Comparison of ENCODE assay signal across 14 cellular contexts in genomic region chr12:27618836-27619235, GRCh38.
A peak's percentile ranks its signal among the peaks of the same experiment; 100 is the strongest.
DNase-seq lines count a peak whose midpoint lies in the region; ATAC-seq and TF ChIP-seq lines count a peak whose summit lies in the region.
"Had no signal": no experiment of that assay in that cellular context is flagged by ENCODE, and none has a peak within 500 bp of the region (broad histone marks: within the 10 kb centered on the region; RNA-seq: fewer than 3 reads in every experiment).

No MANE protein-coding gene starts in this region.

- DNase-seq in A673 (ENCODE audit: low spot score) (peak; percentile 60), IMR-90 (peak; percentile 12), ascending aorta (ENCODE audit: low spot score in 2 of 2) (no peak), mesenchymal stem cell (peak; percentile 58), medulla oblongata (ENCODE audit: extremely low spot score) (no peak), dedifferentiated amniotic fluid mesenchymal stem cell (ENCODE audit: extremely low spot score) (no peak)
- no peak for DNase-seq in NK-92 treated with Interleukin-12 subunit alpha and Interleukin-12 subunit beta, amount 100 ng/mL, for 24 hours (lab: John Stamatoyannopoulos, UW)
- no peak for DNase-seq in CD4-positive, alpha-beta T cell
- DNase-seq: activated CD4-positive, alpha-beta T cell treated with anti-CD3 and anti-CD28 coated beads, Interleukin-2, amount 50 U/mL, for 1 hour; GF-D8; NCI-H187; NCI-H510A treated with DMSO at 0.1 percent for 48 hours; right cardiac atrium; stimulated activated CD4-positive, alpha-beta T cell treated with anti-CD3 and anti-CD28 coated beads, Interleukin-1b, Interleukin-23, amount 100 ng/mL, for 48 hours had no signal

- no peaks in the 10 kb centered on the region for H3K36me3 Mint-ChIP-seq in CD4-positive, alpha-beta T cell (ENCODE audit: low read depth)

- POLR2A ChIA-PET in A673 (lab: Charles Lee; ENCODE audit: low non-redundant PET), result no interaction called here
- POLR2A ChIA-PET in IMR-90 (lab: Charles Lee; ENCODE audit: unreplicated experiment), result no interaction called here
- POLR2A ChIA-PET in CD4-positive, alpha-beta T cell (lab: Charles Lee), result no interaction called here

- H3K27ac ChIP-seq in A673 (ENCODE audit: low read depth, low read length, poor library complexity, severe bottlenecking) (peak overlapping the region; percentile 17), IMR-90 (ENCODE audit: insufficient read depth, low read length) (no peak overlapping the region), ascending aorta (peak overlapping the region; percentile 64 to 77), mesenchymal stem cell (ENCODE audit: low read length, poor library complexity, severe bottlenecking) (peak overlapping the region; percentile 69)
- H3K27ac ChIP-seq in CD4-positive, alpha-beta T cell (ENCODE audit: low read depth, low read length), result no peak overlapping the region

- no peak overlapping the region for H3K56ac ChIP-seq in IMR-90 (ENCODE audit: extremely low read depth, insufficient read depth, low read length)

- no peak overlapping the region for H3K4me3 Mint-ChIP-seq in CD4-positive, alpha-beta T cell

- no peak overlapping the region for H3K9ac ChIP-seq in IMR-90 (ENCODE audit: low read depth, low read length)
- peak overlapping the region; percentile 56 for H3K9ac ChIP-seq in mesenchymal stem cell (ENCODE audit: low read length)

- BruUV-seq in A673 (replicated peaks; lab: Mats Ljungman, UMichigan) (no TSS peak), IMR-90 (replicated peaks; lab: Mats Ljungman, UMichigan) (no TSS peak)

- TF ChIP-seq CTCF in A673 (conservative IDR thresholded peaks at IDR 0.05; ENCODE audit: low read depth, low read length), result no peak
- no peak for TF ChIP-seq CTCF in IMR-90 (conservative IDR thresholded peaks at IDR 0.05; ENCODE audit: low read depth, low read length)
- TF ChIP-seq CTCF in ascending aorta (IDR thresholded peaks at IDR 0.05), result no peak
- TF ChIP-seq CTCF in CD4-positive, alpha-beta T cell (IDR thresholded peaks at IDR 0.05), result no peak

- no peak overlapping the region for H3K18ac ChIP-seq in IMR-90 (ENCODE audit: low read depth, low read length)
- peak overlapping the region in 1 of 2 experiments; percentile 43 for H3K18ac ChIP-seq in mesenchymal stem cell (ENCODE audit: low read depth in 1 of 2, low read length in 2 of 2)

- H3K4me1 ChIP-seq in A673 (ENCODE audit: insufficient read depth, low read length, poor library complexity, severe bottlenecking), result peaks cover 65% of the 10 kb centered on the region
- H3K4me1 ChIP-seq in IMR-90 (ENCODE audit: control insufficient read depth, insufficient read depth, low read length), result peaks cover 14% of the 10 kb centered on the region
- peaks cover 9 to 76% of the 10 kb centered on the region in 2 donors for H3K4me1 ChIP-seq in ascending aorta
- H3K4me1 ChIP-seq in mesenchymal stem cell (ENCODE audit: control insufficient read depth, insufficient read depth, low read depth, low read length), result peaks cover 21% of the 10 kb centered on the region

- H2BK15ac ChIP-seq in IMR-90 (ENCODE audit: low read depth, low read length), result peak overlapping the region; percentile 48; the same call in 1 of the 3 replicates
- H2BK15ac ChIP-seq in mesenchymal stem cell (ENCODE audit: low read depth, poor library complexity, severe bottlenecking), result no peak overlapping the region

- intact Hi-C loops in A673 (cut with micrococcal nuclease; ENCODE audit: unreplicated experiment) (loop anchor here (5.0 kb wide), 1 partner anchor 97 kb away; the partner anchor contains the start of gene PPFIBP1), IMR-90 (cut with micrococcal nuclease) (loop anchor here (5.0 kb wide), 2 partner anchors 47 to 67 kb away; no protein-coding TSS in a partner anchor), ascending aorta (cut with DNase I) (no loop called here)
- intact Hi-C loops in CD4-positive, alpha-beta T cell (cut with DNase I, micrococcal nuclease), result no loop called here

- CTCF ChIA-PET in A673 (lab: Charles Lee), result no interaction called here
- CTCF ChIA-PET in IMR-90 (lab: Yijun Ruan, JAX), result no interaction called here
- CTCF ChIA-PET in CD4-positive, alpha-beta T cell (lab: Charles Lee), result no interaction called here

- no peak for ATAC-seq in IMR-90 (ENCODE audit: low read depth)
- no peak for ATAC-seq in CD4-positive, alpha-beta T cell (ENCODE audit: poor library complexity)

- H3K36me3 ChIP-seq in A673 (ENCODE audit: insufficient read depth, low read length, poor library complexity, severe bottlenecking) (no peaks in the 10 kb centered on the region), IMR-90 (ENCODE audit: control insufficient read depth, insufficient read depth, low read length) (no peaks in the 10 kb centered on the region), ascending aorta (no peaks in the 10 kb centered on the region), mesenchymal stem cell (ENCODE audit: control insufficient read depth in 1 of 2, insufficient read depth in 2 of 2, low read depth in 1 of 2, low read length in 2 of 2) (peaks cover 0 to 12% of the 10 kb centered on the region in 2 experiments)

- no peak overlapping the region for H4K5ac ChIP-seq in IMR-90 (ENCODE audit: low read depth, low read length)

- H3K9me3 Mint-ChIP-seq in CD4-positive, alpha-beta T cell, result no peaks in the 10 kb centered on the region

- 70% methylated on average over 2 of the region's 7 CpGs; no CpG with 5 or more reads in 1 of the 2 experiments for WGBS in IMR-90 (ENCODE audit: extremely low coverage in 2 of 2, insufficient read length in 1 of 2), 2 experiments
- WGBS in mesenchymal stem cell, result 35% methylated on average over 6 of the region's 7 CpGs

- no peak overlapping the region for H3K27ac Mint-ChIP-seq in CD4-positive, alpha-beta T cell

- dilution Hi-C loops in IMR-90 (cut with HindIII; ENCODE audit: low sequenced_read_pairs, unreplicated experiment), result no loop called here

- TF ChIP-seq POLR2A in IMR-90 (IDR thresholded peaks at IDR 0.05; ENCODE audit: low read depth, low read length), result no peak

- peak overlapping the region in 1 of 2 experiments; percentile 74; a peak in 2 of 4 replicates for H4K8ac ChIP-seq in IMR-90 (ENCODE audit: low read depth in 2 of 2, low read length in 2 of 2)
- peak overlapping the region; percentile 28 for H4K8ac ChIP-seq in mesenchymal stem cell (ENCODE audit: low read length)

- H2BK12ac ChIP-seq in mesenchymal stem cell (ENCODE audit: low read length in 2 of 2), result no peak overlapping the region

- no peak for TF ChIP-seq RAD21 in IMR-90 (IDR thresholded peaks at IDR 0.05; ENCODE audit: low read length)

- H3K27me3 Mint-ChIP-seq in CD4-positive, alpha-beta T cell, result no peaks in the 10 kb centered on the region

- H3K79me1 ChIP-seq in IMR-90 (ENCODE audit: low read depth in 1 of 2, low read length in 2 of 2) (peaks cover 36 to 73% of the 10 kb centered on the region in 2 experiments), mesenchymal stem cell (replicated peaks; ENCODE audit: low read length, poor library complexity, severe bottlenecking) (peaks cover 6% of the 10 kb centered on the region)

- H2AK9ac ChIP-seq in IMR-90 (replicated peaks; ENCODE audit: low read depth, low read length, poor library complexity), result no peak overlapping the region

- H3K4me2 ChIP-seq in IMR-90 (ENCODE audit: low read depth, low read length), result no peak overlapping the region
- no peak overlapping the region for H3K4me2 ChIP-seq in mesenchymal stem cell (ENCODE audit: low read length, poor library complexity, severe bottlenecking)

- H3K4me3 ChIP-seq in A673 (ENCODE audit: low read depth, low read length, poor library complexity, severe bottlenecking), result no peak overlapping the region
- H3K4me3 ChIP-seq in IMR-90 (ENCODE audit: insufficient read depth, low read depth, low read length), result no peak overlapping the region
- H3K4me3 ChIP-seq in ascending aorta, result no peak overlapping the region
- H3K4me3 ChIP-seq in mesenchymal stem cell (ENCODE audit: insufficient read depth in 1 of 2, low read depth in 1 of 2, low read length in 2 of 2), result no peak overlapping the region

- H3K4ac ChIP-seq in IMR-90 (ENCODE audit: low read depth, low read length) (peak overlapping the region; percentile 31; the same call in 1 of the 2 replicates), mesenchymal stem cell (ENCODE audit: low read depth in 1 of 2, low read length in 2 of 2) (no peak overlapping the region)

- H3K27me3 ChIP-seq in A673 (replicated peaks; ENCODE audit: insufficient read depth, low read depth, low read length, poor library complexity), result no peaks in the 10 kb centered on the region
- no peaks in the 10 kb centered on the region for H3K27me3 ChIP-seq in IMR-90 (ENCODE audit: control insufficient read depth, insufficient read depth, low read length)
- no peaks in the 10 kb centered on the region for H3K27me3 ChIP-seq in ascending aorta
- no peaks in the 10 kb centered on the region for H3K27me3 ChIP-seq in mesenchymal stem cell (ENCODE audit: control insufficient read depth in 1 of 2, insufficient read depth in 1 of 2, low read length in 2 of 2)
- no peaks in the 10 kb centered on the region for H3K27me3 ChIP-seq in CD4-positive, alpha-beta T cell (ENCODE audit: control insufficient read depth, insufficient read depth, low read length)

- H2BK5ac ChIP-seq in IMR-90 (ENCODE audit: low read depth, low read length, poor library complexity, severe bottlenecking) (peak overlapping the region; percentile 47), mesenchymal stem cell (ENCODE audit: low read depth, low read length, poor library complexity, severe bottlenecking) (no peak overlapping the region)

- H2BK20ac ChIP-seq in IMR-90 (ENCODE audit: low read depth, low read length), result peak overlapping the region; percentile 68; the same call in 1 of the 2 replicates

- H2AFZ ChIP-seq in IMR-90 (replicated peaks; ENCODE audit: low read length, poor library complexity), result no peak overlapping the region
- H2AFZ ChIP-seq in mesenchymal stem cell (ENCODE audit: low read depth, low read length), result no peak overlapping the region

- H3K4me1 Mint-ChIP-seq in CD4-positive, alpha-beta T cell (ENCODE audit: low read depth), result no peaks in the 10 kb centered on the region

- peak overlapping the region; percentile 23; the same call in 1 of the 2 replicates for H3K14ac ChIP-seq in IMR-90 (replicated peaks; ENCODE audit: low read depth, low read length)
- no peak overlapping the region for H3K14ac ChIP-seq in mesenchymal stem cell (ENCODE audit: low read length in 2 of 2)

- H4K91ac ChIP-seq in IMR-90 (ENCODE audit: insufficient read depth, low read depth, low read length) (no peak overlapping the region; the same call in 1 of the 2 replicates), mesenchymal stem cell (ENCODE audit: low read length) (peak overlapping the region; percentile 50)

- H3K9me1 ChIP-seq in IMR-90 (ENCODE audit: insufficient read depth, low read length), result peaks cover 23% of the 10 kb centered on the region

- H4K20me1 ChIP-seq in IMR-90 (ENCODE audit: insufficient read depth, low read length), result 0 out of 2 replicates have a peak, but pooled peaks cover 2% of the 10 kb centered on the region

- H2BK120ac ChIP-seq in IMR-90 (ENCODE audit: low read depth, low read length) (peak overlapping the region; percentile 82; the same call in 1 of the 2 replicates), mesenchymal stem cell (ENCODE audit: low read depth, low read length) (peak overlapping the region; percentile 34)

- peak overlapping the region; percentile 71 for H2AK5ac ChIP-seq in IMR-90 (ENCODE audit: low read depth, low read length)
- H2AK5ac ChIP-seq in mesenchymal stem cell (ENCODE audit: low read length, severe bottlenecking), result peak overlapping the region; percentile 95

- H3K23ac ChIP-seq in IMR-90 (ENCODE audit: low read depth, low read length), result peak overlapping the region; percentile 15; the same call in 1 of the 2 replicates
- no peak overlapping the region for H3K23ac ChIP-seq in mesenchymal stem cell (ENCODE audit: low read length in 2 of 2)

- H3K9me3 ChIP-seq in A673 (ENCODE audit: low read depth, low read length, poor library complexity, severe bottlenecking) (no peaks in the 10 kb centered on the region), IMR-90 (ENCODE audit: control insufficient read depth, insufficient read depth, low read length) (no peaks in the 10 kb centered on the region), ascending aorta (no peaks in the 10 kb centered on the region), mesenchymal stem cell (ENCODE audit: control insufficient read depth, low read length) (no peaks in the 10 kb centered on the region)
- H3K9me3 ChIP-seq in CD4-positive, alpha-beta T cell (ENCODE audit: control insufficient read depth, low read length), result no peaks in the 10 kb centered on the region

- in situ Hi-C loops in IMR-90 (cut with MboI; ENCODE audit: low sequenced_read_pairs), result no loop called here

Comparison
In these comparisons a context has a peak if more than half of its experiments do, and no peak if none do; other contexts are left out.
1. DNase-seq: peak in A673 (single experiment), IMR-90 (single experiment) and mesenchymal stem cell (single experiment); none in ascending aorta (0 of 2), medulla oblongata (single experiment), NK-92 treated with Interleukin-12 subunit alpha and Interleukin-12 subunit beta, amount 100 ng/mL, for 24 hours (single experiment), dedifferentiated amniotic fluid mesenchymal stem cell (single experiment) and CD4-positive, alpha-beta T cell (0 of 10).
2. H3K27ac ChIP-seq: peak in A673 (single experiment), ascending aorta (2 of 2) and mesenchymal stem cell (single experiment); none in IMR-90 (single experiment) and CD4-positive, alpha-beta T cell (single experiment).
3. intact Hi-C loops: an anchor here in A673 (5.0 kb wide) and IMR-90 (5.0 kb wide); none called in ascending aorta and CD4-positive, alpha-beta T cell.